25 cellular contexts compared by ENCODE assay signal in the genomic region with DNA sequence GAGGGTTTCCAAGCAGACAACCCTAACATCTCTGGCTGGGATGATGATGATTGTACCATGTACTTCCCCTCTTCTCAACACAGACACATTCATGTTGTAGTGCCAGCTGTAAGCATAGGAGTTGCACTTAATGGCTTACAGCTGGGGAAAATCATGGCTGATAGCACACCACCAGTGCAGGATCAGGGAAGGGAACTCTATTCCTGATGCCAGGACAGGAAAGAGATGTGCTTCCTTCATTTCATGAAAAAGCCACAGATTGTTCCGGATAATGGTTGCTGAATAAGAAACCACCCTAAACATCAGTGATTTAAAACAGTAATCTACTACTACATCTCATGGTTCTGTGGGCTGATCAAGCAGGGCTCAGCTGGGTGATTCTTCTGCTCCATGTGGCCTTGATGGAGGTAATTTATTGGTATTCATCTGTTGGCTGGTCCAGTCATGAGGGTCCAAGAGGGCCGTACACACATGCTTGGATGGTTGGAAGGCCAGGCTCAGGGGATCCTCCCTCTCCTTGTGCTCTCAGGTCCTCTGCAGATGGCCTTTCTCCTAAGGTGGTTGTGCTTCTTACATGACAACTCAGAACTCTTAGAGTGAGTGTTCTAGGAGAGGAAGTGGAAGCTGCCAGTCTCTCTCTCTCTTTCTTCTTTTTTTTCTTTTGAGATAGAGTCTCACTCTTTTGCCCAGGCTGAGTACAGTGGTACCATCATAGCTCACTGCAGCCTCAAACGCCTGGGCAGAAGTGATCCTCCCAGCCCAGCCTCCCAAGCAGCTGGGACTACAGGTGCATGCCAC. TPM values are rescaled to one million over a fixed set of nuclear protein-coding genes. Genes with fewer than 3 reads are reported as not detected.
DNase-seq lines count a peak whose midpoint lies in the region; ATAC-seq, FAIRE-seq and TF ChIP-seq lines count a peak whose summit lies in the region.
"Had no signal": no experiment of that assay in that cellular context is flagged by ENCODE, and none has a peak within 500 bp of the region (broad histone marks: within the 10 kb centered on the region; RNA-seq: fewer than 3 reads in every experiment).

No MANE protein-coding gene starts in this region.

- H3K4me1 ChIP-seq in thyroid gland: peaks cover 6 to 12% of the 10 kb centered on the region in 2 donors

- no peak for DNase-seq in stimulated activated naive CD8-positive, alpha-beta T cell treated with anti-CD3 and anti-CD28 coated beads, Interleukin-15, Interleukin-2, amounts not matched to agents 100 U/mL and 50 U/mL, for 24 hours
- no peak for DNase-seq in H54 (ENCODE audit: insufficient read length, low spot score)
- DNase-seq in activated naive CD8-positive, alpha-beta T cell treated with anti-CD3 and anti-CD28 coated beads, Interleukin-2, amount 50 U/mL, for 24 hours: no peak
- no peak for DNase-seq in thyroid gland
- no peak for DNase-seq in stimulated activated CD4-positive, alpha-beta T cell treated with anti-CD3 and anti-CD28 coated beads, Interleukin-4, amount 100 ng/mL, for 24 hours
- DNase-seq: activated CD8-positive, alpha-beta T cell treated with anti-CD3 and anti-CD28 coated beads, Interleukin-2, amount 10 ng/mL, durations not matched to agents 7 days and 5 days; body of pancreas; DND-41; GOT3; hippocampal formation; left lung; NCI-H1436 treated with DMSO at 0.1 percent for 48 hours; NCI-H510A; nephron progenitor cell; NK-92 treated with Interleukin-12 subunit alpha and Interleukin-12 subunit beta, amount 100 ng/mL, for 24 hours; stimulated activated CD4-positive, alpha-beta T cell treated with anti-CD3 and anti-CD28 coated beads, Interleukin-1b, Interleukin-23, amount 100 ng/mL, for 48 hours; T-helper 2 cell had no signal

- no peaks in the 10 kb centered on the region for H3K36me3 ChIP-seq in thyroid gland
- H3K36me3 ChIP-seq: left lung had no signal

- no peak overlapping the region for H3K4me3 ChIP-seq in thyroid gland (replicated peaks in 1 of 3)
- H3K4me3 ChIP-seq: body of pancreas, left lung, SJSA1, skin epidermis had no signal

- H3K9me3 ChIP-seq in thyroid gland: no peaks in the 10 kb centered on the region
- H3K9me3 ChIP-seq: body of pancreas, SJSA1 had no signal

- no peak for TF ChIP-seq CTCF in thyroid gland (IDR thresholded peaks at IDR 0.05)

- TF ChIP-seq POLR2A in H54 (IDR thresholded peaks at IDR 0.05; ENCODE audit: low read depth, low read length) (no peak), thyroid gland (IDR thresholded peaks at IDR 0.05) (no peak)

- H3K9me3 Mint-ChIP-seq in stimulated activated naive CD8-positive, alpha-beta T cell treated with anti-CD3 and anti-CD28 coated beads, Interleukin-15, Interleukin-2, amounts not matched to agents 100 ng/mL and 50 ng/mL, for 24 hours: peaks cover 4% of the 10 kb centered on the region
- peaks cover 12% of the 10 kb centered on the region for H3K9me3 Mint-ChIP-seq in activated naive CD8-positive, alpha-beta T cell treated with anti-CD3 and anti-CD28 coated beads, Interleukin-2, amount 50 U/mL, for 24 hours
- H3K9me3 Mint-ChIP-seq: stimulated activated effector memory CD8-positive, alpha-beta T cell treated with anti-CD3 and anti-CD28 coated beads, Interleukin-12 subunit alpha, Interleukin-12 subunit beta, amount 100 ng/mL, for 72 hours had no signal

- peak overlapping the region; percentile 70 for H3K27ac Mint-ChIP-seq in stimulated activated naive CD8-positive, alpha-beta T cell treated with anti-CD3 and anti-CD28 coated beads, Interleukin-15, Interleukin-2, amounts not matched to agents 100 ng/mL and 50 ng/mL, for 24 hours
- peak overlapping the region; percentile 31 for H3K27ac Mint-ChIP-seq in activated naive CD8-positive, alpha-beta T cell treated with anti-CD3 and anti-CD28 coated beads, Interleukin-2, amount 50 U/mL, for 24 hours
- H3K27ac Mint-ChIP-seq: activated CD8-positive, alpha-beta T cell treated with anti-CD3 and anti-CD28 coated beads, Interleukin-2, amount 10 ng/mL, durations not matched to agents 7 days and 5 days; nephron progenitor cell had no signal

- H3K4me1 Mint-ChIP-seq in stimulated activated naive CD8-positive, alpha-beta T cell treated with anti-CD3 and anti-CD28 coated beads, Interleukin-15, Interleukin-2, amounts not matched to agents 100 ng/mL and 50 ng/mL, for 24 hours (ENCODE audit: low read depth): peaks cover 86% of the 10 kb centered on the region
- H3K4me1 Mint-ChIP-seq in activated naive CD8-positive, alpha-beta T cell treated with anti-CD3 and anti-CD28 coated beads, Interleukin-2, amount 50 U/mL, for 24 hours: peaks cover 79% of the 10 kb centered on the region

- 90 to 92% methylated on average over 3 of the region's 3 CpGs for WGBS in thyroid gland, 2 donors

- H3K36me3 Mint-ChIP-seq in stimulated activated naive CD8-positive, alpha-beta T cell treated with anti-CD3 and anti-CD28 coated beads, Interleukin-15, Interleukin-2, amounts not matched to agents 100 ng/mL and 50 ng/mL, for 24 hours (ENCODE audit: low read depth): peaks cover 66% of the 10 kb centered on the region
- H3K36me3 Mint-ChIP-seq in activated naive CD8-positive, alpha-beta T cell treated with anti-CD3 and anti-CD28 coated beads, Interleukin-2, amount 50 U/mL, for 24 hours (ENCODE audit: low read depth): peaks cover 54% of the 10 kb centered on the region

- no peaks in the 10 kb centered on the region for H3K27me3 Mint-ChIP-seq in stimulated activated naive CD8-positive, alpha-beta T cell treated with anti-CD3 and anti-CD28 coated beads, Interleukin-15, Interleukin-2, amounts not matched to agents 100 ng/mL and 50 ng/mL, for 24 hours
- H3K27me3 Mint-ChIP-seq in activated naive CD8-positive, alpha-beta T cell treated with anti-CD3 and anti-CD28 coated beads, Interleukin-2, amount 50 U/mL, for 24 hours: no peaks in the 10 kb centered on the region

- intact Hi-C loops in thyroid gland (cut with DNase I): no loop called here

- H3K4me3 Mint-ChIP-seq in stimulated activated naive CD8-positive, alpha-beta T cell treated with anti-CD3 and anti-CD28 coated beads, Interleukin-15, Interleukin-2, amounts not matched to agents 100 ng/mL and 50 ng/mL, for 24 hours: no peak overlapping the region
- H3K4me3 Mint-ChIP-seq in activated naive CD8-positive, alpha-beta T cell treated with anti-CD3 and anti-CD28 coated beads, Interleukin-2, amount 50 U/mL, for 24 hours: no peak overlapping the region
- H3K4me3 Mint-ChIP-seq: activated CD8-positive, alpha-beta T cell treated with anti-CD3 and anti-CD28 coated beads, Interleukin-2, amount 10 ng/mL, durations not matched to agents 7 days and 5 days; mesothelial cell of epicardium; nephron progenitor cell; stimulated activated effector memory CD8-positive, alpha-beta T cell treated with anti-CD3 and anti-CD28 coated beads, Interleukin-12 subunit alpha, Interleukin-12 subunit beta, amount 100 ng/mL, for 72 hours had no signal

- no peaks in the 10 kb centered on the region for H3K27me3 ChIP-seq in thyroid gland
- H3K27me3 ChIP-seq: body of pancreas, left lung, SJSA1 had no signal

- H3K27ac ChIP-seq in thyroid gland: no peak overlapping the region
- H3K27ac ChIP-seq: HL-60 had no signal

- no peak for ATAC-seq in stimulated activated naive CD8-positive, alpha-beta T cell treated with anti-CD3 and anti-CD28 coated beads, Interleukin-15, Interleukin-2, amounts not matched to agents 100 U/mL and 50 U/mL, for 24 hours
- no peak for ATAC-seq in activated naive CD8-positive, alpha-beta T cell treated with anti-CD3 and anti-CD28 coated beads, Interleukin-2, amount 50 U/mL, for 24 hours
- ATAC-seq in GM21786 (IDR thresholded peaks at IDR 0.05; ENCODE audit: unreplicated experiment): no peak
- ATAC-seq: activated CD8-positive, alpha-beta T cell treated with anti-CD3 and anti-CD28 coated beads, Interleukin-2, amount 10 ng/mL, durations not matched to agents 7 days and 5 days; body of pancreas; left lung; Panc1; stimulated activated effector memory CD8-positive, alpha-beta T cell treated with anti-CD3 and anti-CD28 coated beads, Interleukin-12 subunit alpha, Interleukin-12 subunit beta, amount 100 ng/mL, for 72 hours had no signal

- FAIRE-seq in H54 (lab: Jason Lieb, UNC): peak; percentile 60

RNA-seq across cellular contexts. Expression of a gene that starts 16.5 kb away (rescaled TPM):
- total RNA-seq in thyroid gland: 10 to 100 TPM; 15.9 to 24.9 (median 18.6) TPM
